Comparison of ENCODE assay signal across 25 cellular contexts in genomic region chr9:106961623-106962022, GRCh38.
A peak's percentile ranks its signal among the peaks of the same experiment; 100 is the strongest.
DNase-seq lines count a peak whose midpoint lies in the region; ATAC-seq and TF ChIP-seq lines count a peak whose summit lies in the region.
"Had no signal": no experiment of that assay in that cellular context is flagged by ENCODE, and none has a peak within 500 bp of the region (broad histone marks: within the 10 kb centered on the region; RNA-seq: fewer than 3 reads in every experiment).

No MANE protein-coding gene starts in this region.

- H3K4me1 ChIP-seq in mammary epithelial cell (ENCODE audit: insufficient read depth, low read length) (peaks cover 29% of the 10 kb centered on the region), spleen (no peaks in the 10 kb centered on the region)

- DNase-seq in MCF 10A (ENCODE audit: unreplicated experiment): peak; percentile 6
- DNase-seq in mammary epithelial cell: no peak
- peak; percentile 36 for DNase-seq in brain microvascular endothelial cell
- DNase-seq in fibroblast of the aortic adventitia (ENCODE audit: low read depth): peak; percentile 19
- no peak for DNase-seq in spleen
- no peak for DNase-seq in DMS153 treated with DMSO at 0.1 percent for 48 hours (lab: John Stamatoyannopoulos, UW; ENCODE audit: unreplicated experiment)
- no peak for DNase-seq in NCI-H774 (lab: John Stamatoyannopoulos, UW)
- DNase-seq: activated CD4-positive, alpha-beta T cell treated with anti-CD3 and anti-CD28 coated beads for 1 hour; activated naive CD8-positive, alpha-beta T cell treated with anti-CD3 and anti-CD28 coated beads, Interleukin-2, amount 50 U/mL, for 24 hours; COR-L47; H7; naive B cell; NCI-H2107; NCI-H69; OCI-M1; stimulated activated CD8-positive, alpha-beta memory T cell treated with anti-CD3 and anti-CD28 coated beads, Interleukin-4, amount 100 ng/mL, for 48 hours; T-helper 9 cell had no signal

- H3K4me3 Mint-ChIP-seq in MCF 10A (ENCODE audit: unreplicated experiment): no peak overlapping the region
- H3K4me3 Mint-ChIP-seq: activated naive CD8-positive, alpha-beta T cell treated with anti-CD3 and anti-CD28 coated beads, Interleukin-2, amount 50 U/mL, for 24 hours; B cell; naive B cell had no signal

- no peaks in the 10 kb centered on the region for H3K27me3 ChIP-seq in mammary epithelial cell (ENCODE audit: insufficient read depth, low read length)
- no peaks in the 10 kb centered on the region for H3K27me3 ChIP-seq in brain microvascular endothelial cell (replicated peaks)
- H3K27me3 ChIP-seq in spleen (replicated peaks in 1 of 7): no peaks in the 10 kb centered on the region

- peaks cover 26% of the 10 kb centered on the region for H3K4me1 Mint-ChIP-seq in MCF 10A (ENCODE audit: insufficient read depth, unreplicated experiment)
- H3K4me1 Mint-ChIP-seq: B cell, naive B cell had no signal

- H3K4me3 ChIP-seq in mammary epithelial cell (replicated peaks in 1 of 3; ENCODE audit: insufficient read depth in 1 of 3, low read depth in 2 of 3, low read length in 3 of 3) (no peak overlapping the region), brain microvascular endothelial cell (ENCODE audit: low read depth, low read length) (no peak overlapping the region), fibroblast of the aortic adventitia (ENCODE audit: low read depth, low read length) (no peak overlapping the region), spleen (no peak overlapping the region)
- H3K4me3 ChIP-seq: K562, SK-N-MC, smooth muscle cell had no signal

- dilution Hi-C loops in mammary epithelial cell (cut with HindIII; ENCODE audit: low sequenced_read_pairs): no loop called here

- CTCF ChIA-PET in MCF 10A (lab: Yijun Ruan, JAX): no interaction called here
- CTCF ChIA-PET in mammary epithelial cell (lab: Charles Lee; ENCODE audit: low non-redundant PET): no interaction called here

- no peak for TF ChIP-seq POLR2A in spleen (IDR thresholded peaks at IDR 0.05)

- H3K9me3 ChIP-seq in mammary epithelial cell (replicated peaks; ENCODE audit: insufficient read depth, low read length) (peaks cover 4% of the 10 kb centered on the region), spleen (peaks cover 0 to 9% (median 0%) of the 10 kb centered on the region in 8 donors)

- 88% methylated on average over 2 of the region's 2 CpGs for WGBS in mammary epithelial cell (ENCODE audit: low coverage, missing lambda C conversion rate)
- WGBS in spleen, 5 donors: 69 to 87% (median 81%) methylated on average over 2 of the region's 2 CpGs

- H3K36me3 Mint-ChIP-seq in MCF 10A (ENCODE audit: insufficient read depth, unreplicated experiment): peaks cover 36% of the 10 kb centered on the region
- H3K36me3 Mint-ChIP-seq: naive B cell had no signal

- TF ChIP-seq CTCF in MCF 10A (IDR thresholded peaks at IDR 0.05; ENCODE audit: unreplicated experiment) (no peak), mammary epithelial cell (conservative IDR thresholded peaks at IDR 0.05 in 1 of 2, IDR thresholded peaks at IDR 0.05 in 1 of 2; ENCODE audit: extremely low read depth in 1 of 2, insufficient read depth in 1 of 2, low read depth in 1 of 2, low read length in 2 of 2) (no peak), brain microvascular endothelial cell (IDR thresholded peaks at IDR 0.05; ENCODE audit: low read depth, low read length, missing control alignments) (no peak), fibroblast of the aortic adventitia (IDR thresholded peaks at IDR 0.05; ENCODE audit: insufficient read depth, low read length) (no peak), spleen (IDR thresholded peaks at IDR 0.05 in 8 of 11, conservative IDR thresholded peaks at IDR 0.05 in 3 of 11) (no peak)

- H2AFZ ChIP-seq in mammary epithelial cell (ENCODE audit: low read depth, low read length): no peak overlapping the region

- in situ Hi-C loops in mammary epithelial cell (cut with MboI; ENCODE audit: low sequenced_read_pairs in 2 of 2) (no loop called here), brain microvascular endothelial cell (cut with HindIII; ENCODE audit: low pct_ligation_motif_present, low sequenced_read_pairs) (no loop called here)

- BruUV-seq in MCF 10A (replicated peaks; lab: Mats Ljungman, UMichigan) (no TSS peak), mammary epithelial cell (replicated peaks; lab: Mats Ljungman, UMichigan) (no TSS peak)

- H3K9me3 Mint-ChIP-seq in MCF 10A (ENCODE audit: unreplicated experiment): peaks cover 9% of the 10 kb centered on the region
- H3K9me3 Mint-ChIP-seq: activated naive CD8-positive, alpha-beta T cell treated with anti-CD3 and anti-CD28 coated beads, Interleukin-2, amount 50 U/mL, for 24 hours; activated T-helper 2 cell treated with anti-CD3 and anti-CD28 coated beads, Interferon-gamma antibody, Interleukin-2, Interleukin-4, amounts not matched to agents 10 μg/mL and 5 μg/mL and 100 μg/mL, durations not matched to agents 14 hours and 24 hours and 36 hours had no signal

- H4K20me1 ChIP-seq in mammary epithelial cell (ENCODE audit: insufficient read depth, low read length): no peaks in the 10 kb centered on the region

- peak overlapping the region; percentile 4 for H3K27ac Mint-ChIP-seq in MCF 10A (ENCODE audit: low read depth, unreplicated experiment)
- H3K27ac Mint-ChIP-seq: activated naive CD8-positive, alpha-beta T cell treated with anti-CD3 and anti-CD28 coated beads, Interleukin-2, amount 50 U/mL, for 24 hours; activated T-helper 2 cell treated with anti-CD3 and anti-CD28 coated beads, Interferon-gamma antibody, Interleukin-2, Interleukin-4, amounts not matched to agents 10 μg/mL and 5 μg/mL and 100 μg/mL, durations not matched to agents 14 hours and 24 hours and 36 hours; B cell had no signal

- intact Hi-C loops in MCF 10A (cut with micrococcal nuclease) (no loop called here), mammary epithelial cell (cut with micrococcal nuclease) (no loop called here), spleen (cut with DNase I; ENCODE audit: low total_unique reads) (no loop called here)

- H3K27me3 Mint-ChIP-seq in MCF 10A (ENCODE audit: insufficient read depth, unreplicated experiment): no peaks in the 10 kb centered on the region
- H3K27me3 Mint-ChIP-seq: activated naive CD8-positive, alpha-beta T cell treated with anti-CD3 and anti-CD28 coated beads, Interleukin-2, amount 50 U/mL, for 24 hours; B cell had no signal

- no peak overlapping the region for H3K4me2 ChIP-seq in mammary epithelial cell (ENCODE audit: insufficient read depth, low read depth, low read length)
- H3K4me2 ChIP-seq: smooth muscle cell had no signal

- H3K9ac ChIP-seq in mammary epithelial cell (ENCODE audit: insufficient read depth, low read length): no peak overlapping the region

- ATAC-seq in esophagus mucosa: no peak
- ATAC-seq: activated naive CD8-positive, alpha-beta T cell treated with anti-CD3 and anti-CD28 coated beads, Interleukin-2, amount 50 U/mL, for 24 hours; K562 had no signal

- no peaks in the 10 kb centered on the region for H3K79me2 ChIP-seq in mammary epithelial cell (ENCODE audit: insufficient read depth, low read length)

- H3K27ac ChIP-seq in mammary epithelial cell (ENCODE audit: insufficient read depth, low read depth, low read length) (no peak overlapping the region), brain microvascular endothelial cell (peak overlapping the region; percentile 82), spleen (peak overlapping the region in 7 of 8 donors; percentile 33 to 73 (median 71))
- H3K27ac ChIP-seq: 22Rv1, HL-60, SK-N-MC had no signal

- H3K36me3 ChIP-seq in mammary epithelial cell (ENCODE audit: insufficient read depth, low read length): peaks cover 5% of the 10 kb centered on the region
- H3K36me3 ChIP-seq in brain microvascular endothelial cell (replicated peaks): no peaks in the 10 kb centered on the region
- no peaks in the 10 kb centered on the region for H3K36me3 ChIP-seq in spleen

- POLR2A ChIA-PET in MCF 10A (lab: Yijun Ruan, JAX): no interaction called here

Comparison
In these comparisons a context has a peak if more than half of its experiments do, and no peak if none do; other contexts are left out.
1. DNase-seq: peak in MCF 10A (single experiment), brain microvascular endothelial cell (single experiment) and fibroblast of the aortic adventitia (single experiment); none in mammary epithelial cell (single experiment), spleen (single experiment), DMS153 treated with DMSO at 0.1 percent for 48 hours (single experiment) and NCI-H774 (single experiment).